10 cellular contexts compared by ENCODE assay signal in the genomic region with DNA sequence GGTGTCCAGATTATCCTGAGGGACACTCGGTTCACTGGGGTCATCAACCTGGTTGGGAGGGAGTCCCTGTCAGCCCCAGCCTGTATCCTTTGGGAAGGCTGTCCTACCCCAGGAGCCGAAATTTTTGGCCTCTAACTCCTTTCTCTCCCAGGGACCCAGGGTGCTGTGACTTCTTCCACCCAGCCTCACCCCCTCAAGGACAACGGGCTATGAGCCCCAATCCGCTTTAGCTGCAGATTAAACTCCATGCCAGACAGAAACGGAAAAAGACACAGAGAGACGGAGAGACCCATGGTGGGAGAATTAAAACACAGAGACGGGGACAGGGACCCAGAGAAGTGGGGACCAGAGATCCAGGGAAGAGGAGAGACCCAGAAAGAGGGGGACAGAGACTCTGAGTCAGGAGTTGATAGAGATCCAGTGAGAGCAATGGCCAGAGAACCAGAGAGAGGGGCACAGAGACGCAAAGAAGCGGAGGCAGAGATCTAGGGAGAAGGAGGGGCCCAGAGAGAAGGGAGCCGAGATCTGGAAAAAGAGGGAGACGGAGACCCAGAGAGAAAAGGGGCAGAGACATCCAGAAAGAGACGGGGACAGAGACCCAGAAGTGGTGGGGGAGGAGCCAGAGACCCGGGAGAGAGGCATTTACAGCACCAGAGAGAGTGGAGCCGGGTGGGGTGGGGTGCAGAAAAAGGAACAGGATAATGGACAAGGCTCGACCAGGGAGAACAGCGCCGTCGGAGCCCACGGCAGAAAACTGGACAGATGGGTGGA. TPM values are rescaled to one million over a fixed set of nuclear protein-coding genes. Genes with fewer than 3 reads are reported as not detected.
DNase-seq lines count a peak whose midpoint lies in the region; ATAC-seq and TF ChIP-seq lines count a peak whose summit lies in the region.
"Had no signal": no experiment of that assay in that cellular context is flagged by ENCODE, and none has a peak within 500 bp of the region (broad histone marks: within the 10 kb centered on the region; RNA-seq: fewer than 3 reads in every experiment).

No MANE protein-coding gene starts in this region.

- no peak overlapping the region for H3K4me3 ChIP-seq in thyroid gland (replicated peaks in 1 of 3)

- no peaks in the 10 kb centered on the region for H3K9me3 Mint-ChIP-seq in activated naive CD4-positive, alpha-beta T cell treated with anti-CD3 and anti-CD28 coated beads, Interleukin-2, amount 10 ng/mL, durations not matched to agents 7 days and 5 days
- H3K9me3 Mint-ChIP-seq in activated naive CD4-positive, alpha-beta T cell treated with anti-CD3 and anti-CD28 coated beads, Interleukin-2, amount 50 U/mL, for 72 hours, result no peaks in the 10 kb centered on the region
- peaks cover 0 to 3% (median 0%) of the 10 kb centered on the region in 6 donors for H3K9me3 Mint-ChIP-seq in immature natural killer cell

- H3K4me1 ChIP-seq in thyroid gland, result peaks cover 0 to 7% of the 10 kb centered on the region in 2 donors

- H3K27ac Mint-ChIP-seq in activated naive CD4-positive, alpha-beta T cell treated with anti-CD3 and anti-CD28 coated beads, Interleukin-2, amount 10 ng/mL, durations not matched to agents 7 days and 5 days, result no peak overlapping the region
- no peak overlapping the region for H3K27ac Mint-ChIP-seq in activated naive CD4-positive, alpha-beta T cell treated with anti-CD3 and anti-CD28 coated beads, Interleukin-2, amount 50 U/mL, for 72 hours
- H3K27ac Mint-ChIP-seq in immature natural killer cell, result peak overlapping the region in 3 of 6 donors; percentile 23 to 80 (median 47)

- no peaks in the 10 kb centered on the region for H3K36me3 ChIP-seq in thyroid gland
- H3K36me3 ChIP-seq: BE2C had no signal

- peaks cover 4% of the 10 kb centered on the region for H3K36me3 Mint-ChIP-seq in activated naive CD4-positive, alpha-beta T cell treated with anti-CD3 and anti-CD28 coated beads, Interleukin-2, amount 10 ng/mL, durations not matched to agents 7 days and 5 days
- H3K36me3 Mint-ChIP-seq in activated naive CD4-positive, alpha-beta T cell treated with anti-CD3 and anti-CD28 coated beads, Interleukin-2, amount 50 U/mL, for 72 hours, result no peaks in the 10 kb centered on the region
- H3K36me3 Mint-ChIP-seq in immature natural killer cell, result peaks cover 0 to 5% (median 3%) of the 10 kb centered on the region in 3 donors

- H3K4me3 Mint-ChIP-seq in activated naive CD4-positive, alpha-beta T cell treated with anti-CD3 and anti-CD28 coated beads, Interleukin-2, amount 10 ng/mL, durations not matched to agents 7 days and 5 days, result peak overlapping the region; percentile 42
- H3K4me3 Mint-ChIP-seq in immature natural killer cell, result peak overlapping the region; percentile 30 to 72 (median 61)

- peaks cover 50% of the 10 kb centered on the region for H3K4me1 Mint-ChIP-seq in activated naive CD4-positive, alpha-beta T cell treated with anti-CD3 and anti-CD28 coated beads, Interleukin-2, amount 10 ng/mL, durations not matched to agents 7 days and 5 days
- H3K4me1 Mint-ChIP-seq in immature natural killer cell, result peaks cover 36 to 41% of the 10 kb centered on the region in 2 donors

- TF ChIP-seq POLR2A in thyroid gland (IDR thresholded peaks at IDR 0.05), result no peak

- peak overlapping the region; percentile 68 for H3K27ac ChIP-seq in angular gyrus (ENCODE audit: low read depth, low read length)
- peak overlapping the region; percentile 65 for H3K27ac ChIP-seq in temporal lobe (ENCODE audit: low read depth, low read length)
- H3K27ac ChIP-seq in thyroid gland, result no peak overlapping the region

- no peak for DNase-seq in activated naive CD4-positive, alpha-beta T cell treated with anti-CD3 and anti-CD28 coated beads, Interleukin-2, amount 10 ng/mL, durations not matched to agents 7 days and 5 days
- no peak for DNase-seq in activated naive CD4-positive, alpha-beta T cell treated with anti-CD3 and anti-CD28 coated beads, Interleukin-2, amount 50 U/mL, for 72 hours (ENCODE audit: low spot score in 2 of 2)
- DNase-seq in immature natural killer cell, result no peak
- DNase-seq in stimulated activated CD4-positive, alpha-beta T cell treated with anti-CD3 and anti-CD28 coated beads, Interleukin-4, amount 100 ng/mL, for 24 hours, result no peak
- DNase-seq in thyroid gland, result no peak
- DNase-seq in NCI-H748 (lab: John Stamatoyannopoulos, UW; ENCODE audit: unreplicated experiment), result no peak

- CTCF ChIA-PET in activated naive CD4-positive, alpha-beta T cell treated with anti-CD3 and anti-CD28 coated beads, Interleukin-2, amount 10 ng/mL, durations not matched to agents 7 days and 5 days (lab: Charles Lee), result interaction anchor here (0.5 to 2.0 kb wide), 2 partner anchors 20 to 49 kb away, joined by 3 to 13 read pairs; no protein-coding TSS in a partner anchor

- no peak for TF ChIP-seq CTCF in thyroid gland (IDR thresholded peaks at IDR 0.05)

- H3K9me3 ChIP-seq in thyroid gland, result no peaks in the 10 kb centered on the region
- H3K9me3 ChIP-seq: BE2C had no signal

- no peak for ATAC-seq in activated naive CD4-positive, alpha-beta T cell treated with anti-CD3 and anti-CD28 coated beads, Interleukin-2, amount 50 U/mL, for 72 hours

- peaks cover 9% of the 10 kb centered on the region for H3K27me3 ChIP-seq in thyroid gland

- 24 to 29% methylated on average over 19 of the region's 19 CpGs for WGBS in thyroid gland, 2 donors

- intact Hi-C loops in thyroid gland (cut with DNase I), result no loop called here

- peaks cover 84% of the 10 kb centered on the region for H3K27me3 Mint-ChIP-seq in activated naive CD4-positive, alpha-beta T cell treated with anti-CD3 and anti-CD28 coated beads, Interleukin-2, amount 10 ng/mL, durations not matched to agents 7 days and 5 days
- peaks cover 35 to 45% (median 36%) of the 10 kb centered on the region in 3 donors for H3K27me3 Mint-ChIP-seq in immature natural killer cell (ENCODE audit: low read depth in 3 of 3)

RNA-seq across cellular contexts. Expression of a gene that starts 0.7 kb away (rescaled TPM):
- under 1 TPM; 0.20 to 0.33 TPM for total RNA-seq in activated naive CD4-positive, alpha-beta T cell treated with anti-CD3 and anti-CD28 coated beads, Interleukin-2, amount 50 U/mL, for 72 hours
- polyA plus RNA-seq in immature natural killer cell, result not detected
- 33.4 TPM for total RNA-seq in temporal lobe
- 1 to 10 TPM in 3 of 4 donors, under 1 TPM in 1; 0.73 to 1.5 (median 1.3) TPM for total RNA-seq in thyroid gland

RNA-seq across cellular contexts. Expression of a gene that starts 11.0 kb away (rescaled TPM):
- total RNA-seq in activated naive CD4-positive, alpha-beta T cell treated with anti-CD3 and anti-CD28 coated beads, Interleukin-2, amount 50 U/mL, for 72 hours, result 100 to 1,000 TPM in 1 of 2 donors, 10 to 100 TPM in 1; 92.9 to 184 TPM
- 10 to 100 TPM; 91.4 to 97.6 (median 93.3) TPM for polyA plus RNA-seq in immature natural killer cell
- total RNA-seq in temporal lobe (49.9 TPM), thyroid gland (100 to 1,000 TPM in 2 of 4 donors, 10 to 100 TPM in 2; 69.7 to 125 (median 99.8) TPM)

RNA-seq across cellular contexts. Expression of a gene that starts 12.4 kb away (rescaled TPM):
- 10 to 100 TPM; 22.6 to 34.0 TPM for total RNA-seq in activated naive CD4-positive, alpha-beta T cell treated with anti-CD3 and anti-CD28 coated beads, Interleukin-2, amount 50 U/mL, for 72 hours
- polyA plus RNA-seq in immature natural killer cell, result 10 to 100 TPM; 37.2 to 57.0 (median 42.4) TPM
- total RNA-seq in temporal lobe, result 4.4 TPM
- total RNA-seq in thyroid gland, result 10 to 100 TPM; 32.5 to 39.5 (median 34.2) TPM

RNA-seq across cellular contexts. Expression of a gene that starts 15.4 kb away (rescaled TPM):
- total RNA-seq in activated naive CD4-positive, alpha-beta T cell treated with anti-CD3 and anti-CD28 coated beads, Interleukin-2, amount 50 U/mL, for 72 hours, result not detected
- polyA plus RNA-seq in immature natural killer cell, result not detected
- total RNA-seq in temporal lobe, result 0.25 TPM
- total RNA-seq in thyroid gland, result not detected
- polyA plus RNA-seq: esophagus had no signal

RNA-seq across cellular contexts. Expression of a gene that starts 17.4 kb away (rescaled TPM):
- not detected for total RNA-seq in activated naive CD4-positive, alpha-beta T cell treated with anti-CD3 and anti-CD28 coated beads, Interleukin-2, amount 50 U/mL, for 72 hours
- polyA plus RNA-seq in immature natural killer cell, result not detected
- total RNA-seq in temporal lobe (not detected), thyroid gland (not detected)
- polyA plus RNA-seq: esophagus had no signal

Comparison
In these comparisons a context has a peak if more than half of its experiments do, and no peak if none do; other contexts are left out.
1. H3K27ac ChIP-seq: peak in angular gyrus (single experiment) and temporal lobe (single experiment); none in thyroid gland (0 of 3).
2. RNA of a gene that starts 0.7 kb away (total RNA-seq): 33.4 TPM in temporal lobe (single experiment); 0.73 to 1.5 TPM in thyroid gland and 0.20 to 0.33 TPM in activated naive CD4-positive, alpha-beta T cell treated with anti-CD3 and anti-CD28 coated beads, Interleukin-2, amount 50 U/mL, for 72 hours; every median in the first group is over 10 times any median in the second.